In genomic region chr16:89409161-89409711, GRCh38 we compare ENCODE assay signal across 9 cellular contexts.
DNase-seq lines count a peak whose midpoint lies in the region; ATAC-seq and TF ChIP-seq lines count a peak whose summit lies in the region.
"Had no signal": no experiment of that assay in that cellular context is flagged by ENCODE, and none has a peak within 500 bp of the region (broad histone marks: within the 10 kb centered on the region; RNA-seq: fewer than 3 reads in every experiment).

No MANE protein-coding gene starts in this region.

- H3K9me3 Mint-ChIP-seq in activated naive CD4-positive, alpha-beta T cell treated with anti-CD3 and anti-CD28 coated beads for 36 hours = no peaks in the 10 kb centered on the region
- no peaks in the 10 kb centered on the region for H3K9me3 Mint-ChIP-seq in stimulated activated naive CD8-positive, alpha-beta T cell treated with anti-CD3 and anti-CD28 coated beads, Interleukin-15, Interleukin-2, amounts not matched to agents 100 ng/mL and 50 ng/mL, for 24 hours
- no peaks in the 10 kb centered on the region for H3K9me3 Mint-ChIP-seq in MCF 10A (ENCODE audit: unreplicated experiment)

- peaks cover 16% of the 10 kb centered on the region for H3K4me1 ChIP-seq in mesendoderm (ENCODE audit: control insufficient read depth, low read depth, low read length)

- H3K18ac ChIP-seq in mesendoderm (ENCODE audit: low read length) = no peak overlapping the region

- peaks cover 5% of the 10 kb centered on the region for H3K79me1 ChIP-seq in mesendoderm (ENCODE audit: low read length)

- intact Hi-C loops in activated naive CD4-positive, alpha-beta T cell treated with anti-CD3 and anti-CD28 coated beads for 36 hours (cut with micrococcal nuclease) = loop anchor here (2.0 to 5.0 kb wide), 2 partner anchors 47 to 76 kb away; no protein-coding TSS in a partner anchor
- intact Hi-C loops in MCF 10A (cut with micrococcal nuclease) = no loop called here

- H3K27me3 ChIP-seq in mesendoderm (ENCODE audit: insufficient read depth, low read length, poor library complexity) = no peaks in the 10 kb centered on the region

- peak overlapping the region; percentile 84 for H3K27ac Mint-ChIP-seq in activated naive CD4-positive, alpha-beta T cell treated with anti-CD3 and anti-CD28 coated beads for 36 hours
- H3K27ac Mint-ChIP-seq in stimulated activated naive CD8-positive, alpha-beta T cell treated with anti-CD3 and anti-CD28 coated beads, Interleukin-15, Interleukin-2, amounts not matched to agents 100 ng/mL and 50 ng/mL, for 24 hours = peak overlapping the region; percentile 85
- H3K27ac Mint-ChIP-seq in MCF 10A (ENCODE audit: low read depth, unreplicated experiment) = no peak overlapping the region

- H2BK120ac ChIP-seq in mesendoderm (ENCODE audit: low read depth, low read length) = no peak overlapping the region

- BruUV-seq in MCF 10A (replicated peaks; lab: Mats Ljungman, UMichigan) = no TSS peak

- H3K4me1 Mint-ChIP-seq in activated naive CD4-positive, alpha-beta T cell treated with anti-CD3 and anti-CD28 coated beads for 36 hours (ENCODE audit: low read depth) = peaks cover 89% of the 10 kb centered on the region
- H3K4me1 Mint-ChIP-seq in stimulated activated naive CD8-positive, alpha-beta T cell treated with anti-CD3 and anti-CD28 coated beads, Interleukin-15, Interleukin-2, amounts not matched to agents 100 ng/mL and 50 ng/mL, for 24 hours (ENCODE audit: low read depth) = peaks cover 94% of the 10 kb centered on the region
- H3K4me1 Mint-ChIP-seq in MCF 10A (ENCODE audit: insufficient read depth, unreplicated experiment) = peaks cover 33% of the 10 kb centered on the region

- H4K5ac ChIP-seq in mesendoderm (ENCODE audit: low read length) = no peak overlapping the region

- H3K23ac ChIP-seq in mesendoderm (ENCODE audit: low read length) = no peak overlapping the region

- ATAC-seq in GM21786 (IDR thresholded peaks at IDR 0.05; ENCODE audit: unreplicated experiment) = no peak
- ATAC-seq in GM18498 (IDR thresholded peaks at IDR 0.05; ENCODE audit: unreplicated experiment) = no peak

- H3K27me3 Mint-ChIP-seq in activated naive CD4-positive, alpha-beta T cell treated with anti-CD3 and anti-CD28 coated beads for 36 hours (ENCODE audit: low read depth) = no peaks in the 10 kb centered on the region
- H3K27me3 Mint-ChIP-seq in stimulated activated naive CD8-positive, alpha-beta T cell treated with anti-CD3 and anti-CD28 coated beads, Interleukin-15, Interleukin-2, amounts not matched to agents 100 ng/mL and 50 ng/mL, for 24 hours = no peaks in the 10 kb centered on the region
- no peaks in the 10 kb centered on the region for H3K27me3 Mint-ChIP-seq in MCF 10A (ENCODE audit: insufficient read depth, unreplicated experiment)

- H2AK5ac ChIP-seq in mesendoderm (ENCODE audit: low read length) = no peak overlapping the region

- H3K36me3 ChIP-seq in mesendoderm (ENCODE audit: control insufficient read depth, insufficient read depth, low read length) = no peaks in the 10 kb centered on the region
- H3K36me3 ChIP-seq: thoracic aorta had no signal

- H3K4me2 ChIP-seq in mesendoderm (ENCODE audit: low read length) = no peak overlapping the region

- no peak overlapping the region for H2BK5ac ChIP-seq in mesendoderm (ENCODE audit: low read length)

- POLR2A ChIA-PET in MCF 10A (lab: Yijun Ruan, JAX) = interaction anchor here (0.8 to 4.6 kb wide), 6 partner anchors 11 to 99 kb away, joined by 3 to 28 read pairs (median 5); partner anchors contain the start of gene SPG7

- CTCF ChIA-PET in activated naive CD4-positive, alpha-beta T cell treated with anti-CD3 and anti-CD28 coated beads for 36 hours (lab: Charles Lee) = interaction anchor here (0.7 to 0.9 kb wide), 3 partner anchors 13 to 99 kb away, joined by 3 to 4 read pairs (median 3); partner anchors contain the start of gene SPG7
- CTCF ChIA-PET in MCF 10A (lab: Yijun Ruan, JAX) = no interaction called here

- H3K4me3 ChIP-seq in mesendoderm (ENCODE audit: low read length) = no peak overlapping the region
- H3K4me3 ChIP-seq: thoracic aorta had no signal

- no peak overlapping the region for H3K4ac ChIP-seq in mesendoderm (ENCODE audit: low read depth, low read length)

- no peak overlapping the region for H3K27ac ChIP-seq in mesendoderm (ENCODE audit: low read depth, low read length)

- TF ChIP-seq CTCF in MCF 10A (IDR thresholded peaks at IDR 0.05; ENCODE audit: unreplicated experiment) = no peak

- peaks cover 2% of the 10 kb centered on the region for H3K36me3 Mint-ChIP-seq in activated naive CD4-positive, alpha-beta T cell treated with anti-CD3 and anti-CD28 coated beads for 36 hours (ENCODE audit: low read depth)
- H3K36me3 Mint-ChIP-seq in stimulated activated naive CD8-positive, alpha-beta T cell treated with anti-CD3 and anti-CD28 coated beads, Interleukin-15, Interleukin-2, amounts not matched to agents 100 ng/mL and 50 ng/mL, for 24 hours (ENCODE audit: low read depth) = peaks cover 14% of the 10 kb centered on the region
- peaks cover 16% of the 10 kb centered on the region for H3K36me3 Mint-ChIP-seq in MCF 10A (ENCODE audit: insufficient read depth, unreplicated experiment)

- H3K56ac ChIP-seq in mesendoderm (ENCODE audit: low read length) = no peak overlapping the region

- peak; percentile 47 to 70 (median 67) for DNase-seq in T-helper 1 cell
- DNase-seq in activated naive CD4-positive, alpha-beta T cell treated with anti-CD3 and anti-CD28 coated beads for 36 hours = peak; percentile 70
- DNase-seq in mesendoderm = peak; percentile 85
- DNase-seq in MCF 10A (ENCODE audit: unreplicated experiment) = no peak
- no peak for DNase-seq in RPMI8226

- H4K8ac ChIP-seq in mesendoderm (ENCODE audit: low read depth, low read length) = no peak overlapping the region

- no peak overlapping the region for H2BK15ac ChIP-seq in mesendoderm (replicated peaks; ENCODE audit: low read depth)

- no CpG with 5 or more reads among the region's 13 CpGs for WGBS in mesendoderm (ENCODE audit: extremely low coverage, insufficient coverage, low lambda C conversion rate)

- no peak overlapping the region for H3K9ac ChIP-seq in mesendoderm (ENCODE audit: low read length)

- H3K4me3 Mint-ChIP-seq in activated naive CD4-positive, alpha-beta T cell treated with anti-CD3 and anti-CD28 coated beads for 36 hours = peak overlapping the region; percentile 21
- H3K4me3 Mint-ChIP-seq in stimulated activated naive CD8-positive, alpha-beta T cell treated with anti-CD3 and anti-CD28 coated beads, Interleukin-15, Interleukin-2, amounts not matched to agents 100 ng/mL and 50 ng/mL, for 24 hours = peak overlapping the region; percentile 47
- no peak overlapping the region for H3K4me3 Mint-ChIP-seq in MCF 10A (ENCODE audit: unreplicated experiment)

- peaks cover 93% of the 10 kb centered on the region for H3K79me2 ChIP-seq in mesendoderm (ENCODE audit: control insufficient read depth, insufficient read depth, low read length)

Comparison
In these comparisons a context has a peak if more than half of its experiments do, and no peak if none do; other contexts are left out.
1. DNase-seq: peak in T-helper 1 cell (5 of 5), activated naive CD4-positive, alpha-beta T cell treated with anti-CD3 and anti-CD28 coated beads for 36 hours (single experiment) and mesendoderm (single experiment); none in MCF 10A (single experiment) and RPMI8226 (single experiment).